In genomic region chr10:131700506-131700905, GRCh38 we compare ENCODE assay signal across 19 cellular contexts.
"Had no signal": no experiment of that assay in that cellular context is flagged by ENCODE, and none has a peak within 500 bp of the region (broad histone marks: within the 10 kb centered on the region; RNA-seq: fewer than 3 reads in every experiment).

No MANE protein-coding gene starts in this region.

- H3K9me3 Mint-ChIP-seq: activated CD4-positive, alpha-beta T cell treated with anti-CD3 and anti-CD28 coated beads, Interleukin-2, amount 10 ng/mL, durations not matched to agents 24 days and 14 days; activated naive CD8-positive, alpha-beta T cell treated with anti-CD3 and anti-CD28 coated beads for 36 hours; central memory CD8-positive, alpha-beta T cell had no signal

- H3K27me3 ChIP-seq: colonic mucosa had no signal

- H3K27ac ChIP-seq: breast epithelium, colonic mucosa, epithelial cell of prostate, gastroesophageal sphincter, tibial artery had no signal

- H3K36me3 ChIP-seq: breast epithelium, colonic mucosa, gastroesophageal sphincter, tibial artery had no signal

- DNase-seq: activated CD4-positive, alpha-beta T cell treated with anti-CD3 and anti-CD28 coated beads, Interleukin-2, amount 10 ng/mL, durations not matched to agents 24 days and 14 days; activated CD8-positive, alpha-beta T cell treated with anti-CD3 and anti-CD28 coated beads, Interleukin-2, amount 10 ng/mL, durations not matched to agents 7 days and 5 days; activated naive CD4-positive, alpha-beta T cell treated with Interleukin-2 at 50 U/mL for 16 hours; activated naive CD8-positive, alpha-beta T cell treated with anti-CD3 and anti-CD28 coated beads for 36 hours; activated T-cell treated with anti-CD3 and anti-CD28 coated beads, Interleukin-2, amount 50 U/mL, for 48 hours; colonic mucosa; hypothalamus; nucleus accumbens; stimulated activated CD4-positive, alpha-beta T cell treated with anti-CD3 and anti-CD28 coated beads, Interleukin-12 subunit alpha, Interleukin-12 subunit beta, amount 100 ng/mL, for 4 hours; stimulated activated naive CD8-positive, alpha-beta T cell treated with anti-CD3 and anti-CD28 coated beads, Interleukin-15, amount 100 ng/mL, for 72 hours; tibial artery had no signal

- H3K4me1 Mint-ChIP-seq: activated CD4-positive, alpha-beta T cell treated with anti-CD3 and anti-CD28 coated beads, Interleukin-2, amount 10 ng/mL, durations not matched to agents 24 days and 14 days; activated naive CD8-positive, alpha-beta T cell treated with anti-CD3 and anti-CD28 coated beads for 36 hours; central memory CD8-positive, alpha-beta T cell; memory B cell; stimulated activated effector memory CD8-positive, alpha-beta T cell treated with anti-CD3 and anti-CD28 coated beads, Interleukin-12 subunit alpha, Interleukin-12 subunit beta, amount 100 ng/mL, for 72 hours; stimulated activated naive CD8-positive, alpha-beta T cell treated with anti-CD3 and anti-CD28 coated beads, Interleukin-15, amount 100 ng/mL, for 72 hours had no signal

- H3K36me3 Mint-ChIP-seq: activated naive CD8-positive, alpha-beta T cell treated with anti-CD3 and anti-CD28 coated beads for 36 hours; memory B cell; stimulated activated effector memory CD8-positive, alpha-beta T cell treated with anti-CD3 and anti-CD28 coated beads, Interleukin-12 subunit alpha, Interleukin-12 subunit beta, amount 100 ng/mL, for 72 hours had no signal

- H3K4me2 ChIP-seq: SK-N-SH had no signal

- H3K4me1 ChIP-seq: breast epithelium, colonic mucosa, gastroesophageal sphincter, tibial artery had no signal

- H3K27me3 Mint-ChIP-seq: activated CD4-positive, alpha-beta T cell treated with anti-CD3 and anti-CD28 coated beads, Interleukin-2, amount 10 ng/mL, durations not matched to agents 24 days and 14 days; activated naive CD8-positive, alpha-beta T cell treated with anti-CD3 and anti-CD28 coated beads for 36 hours; central memory CD8-positive, alpha-beta T cell had no signal

- H3K27ac Mint-ChIP-seq: activated CD4-positive, alpha-beta T cell treated with anti-CD3 and anti-CD28 coated beads, Interleukin-2, amount 10 ng/mL, durations not matched to agents 24 days and 14 days; activated CD8-positive, alpha-beta T cell treated with anti-CD3 and anti-CD28 coated beads, Interleukin-2, amount 10 ng/mL, durations not matched to agents 7 days and 5 days; activated naive CD8-positive, alpha-beta T cell treated with anti-CD3 and anti-CD28 coated beads for 36 hours; memory B cell; stimulated activated effector memory CD8-positive, alpha-beta T cell treated with anti-CD3 and anti-CD28 coated beads, Interleukin-12 subunit alpha, Interleukin-12 subunit beta, amount 100 ng/mL, for 72 hours; stimulated activated naive CD8-positive, alpha-beta T cell treated with anti-CD3 and anti-CD28 coated beads, Interleukin-15, amount 100 ng/mL, for 72 hours had no signal

- H3K9ac ChIP-seq: SK-N-SH had no signal

- ATAC-seq: activated CD4-positive, CD25-positive, alpha-beta regulatory T cell treated with anti-CD3 and anti-CD28 coated beads, Interleukin-2, amount 50 U/mL, for 24 hours; activated CD8-positive, alpha-beta T cell treated with anti-CD3 and anti-CD28 coated beads, Interleukin-2, amount 10 ng/mL, durations not matched to agents 7 days and 5 days; gastroesophageal sphincter; stimulated activated effector memory CD8-positive, alpha-beta T cell treated with anti-CD3 and anti-CD28 coated beads, Interleukin-12 subunit alpha, Interleukin-12 subunit beta, amount 100 ng/mL, for 72 hours; stimulated activated naive CD8-positive, alpha-beta T cell treated with anti-CD3 and anti-CD28 coated beads, Interleukin-15, amount 100 ng/mL, for 72 hours had no signal

- H3K9me3 ChIP-seq: breast epithelium, colonic mucosa, SK-N-SH, tibial artery had no signal

- H3K4me3 Mint-ChIP-seq: activated CD4-positive, alpha-beta T cell treated with anti-CD3 and anti-CD28 coated beads, Interleukin-2, amount 10 ng/mL, durations not matched to agents 24 days and 14 days; activated CD8-positive, alpha-beta T cell treated with anti-CD3 and anti-CD28 coated beads, Interleukin-2, amount 10 ng/mL, durations not matched to agents 7 days and 5 days; activated naive CD8-positive, alpha-beta T cell treated with anti-CD3 and anti-CD28 coated beads for 36 hours; central memory CD8-positive, alpha-beta T cell; memory B cell; stimulated activated effector memory CD8-positive, alpha-beta T cell treated with anti-CD3 and anti-CD28 coated beads, Interleukin-12 subunit alpha, Interleukin-12 subunit beta, amount 100 ng/mL, for 72 hours; stimulated activated naive CD8-positive, alpha-beta T cell treated with anti-CD3 and anti-CD28 coated beads, Interleukin-15, amount 100 ng/mL, for 72 hours had no signal

- H3K4me3 ChIP-seq: breast epithelium, colonic mucosa, gastroesophageal sphincter, tibial artery had no signal
